ENCODE assay signal across 30 cellular contexts in genomic region chr16:1800703-1801102, GRCh38. TPM values are rescaled to one million over a fixed set of nuclear protein-coding genes. Genes with fewer than 3 reads are reported as not detected.
"Had no signal": no experiment of that assay in that cellular context is flagged by ENCODE, and none has a peak within 500 bp of the region (broad histone marks: within the 10 kb centered on the region; RNA-seq: fewer than 3 reads in every experiment).

No MANE protein-coding gene starts in this region.

- H3K4me3 Mint-ChIP-seq: activated CD8-positive, alpha-beta T cell treated with anti-CD3 and anti-CD28 coated beads for 36 hours; activated T-cell treated with anti-CD3 and anti-CD28 coated beads, Interleukin-2, amount 50 U/mL, for 4 hours; activated T-helper 17 cell treated with anti-CD3 and anti-CD28 coated beads, Interleukin-2, amount 50 U/mL, for 72 hours; endodermal cell; naive B cell; neural crest cell; T-helper 1 cell treated with Interleukin-12 subunit alpha and Interleukin-12 subunit beta and Interleukin-4 antibody, amounts not matched to agents 30 μg/mL and 1 μg/mL, for 36 hours; WTC11 had no signal

- H3K27ac Mint-ChIP-seq: activated CD8-positive, alpha-beta T cell treated with anti-CD3 and anti-CD28 coated beads for 36 hours; activated T-helper 17 cell treated with anti-CD3 and anti-CD28 coated beads, Interleukin-2, amount 50 U/mL, for 72 hours; endodermal cell; naive B cell; T-helper 1 cell treated with Interleukin-12 subunit alpha and Interleukin-12 subunit beta and Interleukin-4 antibody, amounts not matched to agents 30 μg/mL and 1 μg/mL, for 36 hours; WTC11 had no signal

- H3K27me3 Mint-ChIP-seq: activated CD8-positive, alpha-beta T cell treated with anti-CD3 and anti-CD28 coated beads for 36 hours; activated T-helper 17 cell treated with anti-CD3 and anti-CD28 coated beads, Interleukin-2, amount 50 U/mL, for 72 hours; naive B cell had no signal

- H3K27me3 ChIP-seq: esophagus muscularis mucosa, gastrocnemius medialis, right atrium auricular region, spleen, tibial nerve had no signal

- H3K9me3 Mint-ChIP-seq: neural crest cell had no signal

- H3K27ac ChIP-seq: esophagus muscularis mucosa, gastrocnemius medialis, right atrium auricular region, spleen, tibial nerve had no signal

- DNase-seq: activated CD4-positive, alpha-beta T cell treated with anti-CD3 and anti-CD28 coated beads for 1 hour; activated CD4-positive, alpha-beta T cell treated with anti-CD3 and anti-CD28 coated beads, Interleukin-2, amount 50 U/mL, for 1 hour; activated CD8-positive, alpha-beta T cell treated with anti-CD3 and anti-CD28 coated beads for 36 hours; activated gamma-delta T cell treated with Interleukin-2 at 50 U/mL for 16 hours; activated naive CD4-positive, alpha-beta T cell treated with anti-CD3 and anti-CD28 coated beads, Interleukin-2, amount 50 U/mL, for 16 hours; activated T-cell treated with anti-CD3 and anti-CD28 coated beads, Interleukin-2, amount 50 U/mL, for 4 hours; amniotic stem cell; caudate nucleus; cortex of kidney; endodermal cell; gastrocnemius medialis; glutamatergic neuron; left ventricle myocardium superior; naive B cell; occipital lobe; spleen; stimulated activated naive CD4-positive, alpha-beta T cell treated with Interleukin-2 at 50 U/mL for 16 hours; SW 1271; T1000 had no signal

- H3K4me1 ChIP-seq: esophagus muscularis mucosa, gastrocnemius medialis, right atrium auricular region, spleen, tibial nerve had no signal

- H3K4me1 Mint-ChIP-seq: activated T-helper 17 cell treated with anti-CD3 and anti-CD28 coated beads, Interleukin-2, amount 50 U/mL, for 72 hours; endodermal cell; naive B cell; neural crest cell; WTC11 had no signal

- H3K4me3 ChIP-seq: esophagus muscularis mucosa, gastrocnemius medialis, right atrium auricular region, spleen, tibial nerve had no signal

- H3K9me3 ChIP-seq: esophagus muscularis mucosa, gastrocnemius medialis, right atrium auricular region had no signal

- H3K36me3 ChIP-seq: right atrium auricular region had no signal

RNA-seq across cellular contexts. Expression of gene IGFALS, which starts 7.2 kb away (rescaled TPM):
- total RNA-seq: activated CD8-positive, alpha-beta T cell treated with anti-CD3 and anti-CD28 coated beads for 36 hours; endodermal cell; left ventricle myocardium superior; lung microvascular endothelial cell; mesenteric fat pad; occipital lobe; pulmonary artery endothelial cell; right atrium auricular region; temporal lobe; WTC11 had no signal
